ENCODE assay signal across 8 cellular contexts in genomic region chr1:20493839-20494608, GRCh38. TPM values are rescaled to one million over a fixed set of nuclear protein-coding genes. Genes with fewer than 3 reads are reported as not detected.
DNase-seq lines count a peak whose midpoint lies in the region; ATAC-seq and TF ChIP-seq lines count a peak whose summit lies in the region.

No MANE protein-coding gene starts in this region.

- CTCF ChIA-PET in BJ (lab: Yijun Ruan, JAX) = interaction anchor here (0.6 to 8.7 kb wide), 47 partner anchors 8 to 560 kb away, joined by 3 to 111 read pairs (median 4); partner anchors contain the start of genes CAMK2N1 and MUL1
- CTCF ChIA-PET in HCT116 (lab: Charles Lee) = interaction anchor here (0.5 to 4.8 kb wide), 20 partner anchors 8 to 702 kb away, joined by 3 to 47 read pairs (median 4); partner anchors contain the start of gene CAMK2N1

- H3K27ac ChIP-seq in HCT116 (ENCODE audit: low read depth, low read length) (peak overlapping the region; percentile 94), cingulate gyrus (ENCODE audit: low read depth, low read length) (peak overlapping the region; percentile 61), layer of hippocampus (ENCODE audit: low read depth, low read length) (peak overlapping the region; percentile 32)

- intact Hi-C loops in HCT116 (cut with micrococcal nuclease) = loop anchor here (1.0 to 5.0 kb wide), 8 partner anchors 60 to 575 kb away; no protein-coding TSS in a partner anchor

- H4K20me1 ChIP-seq in HCT116 (ENCODE audit: insufficient read depth) = no peaks in the 10 kb centered on the region

- POLR2A ChIA-PET in BJ (lab: Charles Lee) (no interaction called here), HCT116 (lab: Charles Lee) (interaction anchor here (0.7 to 1.9 kb wide), 3 partner anchors 11 to 281 kb away, joined by 3 to 12 read pairs (median 5); no protein-coding TSS in a partner anchor)

- H3K9me3 ChIP-seq in HCT116 (ENCODE audit: control insufficient read depth in 1 of 2, insufficient read depth in 1 of 2, low read depth in 1 of 2, low read length in 2 of 2) = no peaks in the 10 kb centered on the region

- peaks cover 30 to 57% of the 10 kb centered on the region in 2 experiments for H3K4me1 ChIP-seq in HCT116 (ENCODE audit: control insufficient read depth in 1 of 2, insufficient read depth in 2 of 2, low read length in 2 of 2)

- TF ChIP-seq RAD21 in HCT116 (IDR thresholded peaks at IDR 0.05; ENCODE audit: low read depth) = no peak

- H3K9ac ChIP-seq in HCT116 (ENCODE audit: low read length) = peak overlapping the region; percentile 55

- no TSS peak for BruUV-seq in HCT116 (replicated peaks; lab: Mats Ljungman, UMichigan)

- RAD21 ChIA-PET in HCT116 (lab: Charles Lee; ENCODE audit: low non-redundant PET in 1 of 2, low total read pairs in 2 of 2, uncharacterized antibody in 2 of 2, unreplicated experiment in 2 of 2) = interaction anchor here (0.7 to 1.8 kb wide), 4 partner anchors 60 to 277 kb away, joined by 3 to 16 read pairs (median 3); no protein-coding TSS in a partner anchor

- TF ChIP-seq POLR2A in HCT116 (IDR thresholded peaks at IDR 0.05; ENCODE audit: borderline replicate concordance, extremely low read depth, insufficient read depth, insufficient read length) = no peak

- no peaks in the 10 kb centered on the region for H3K9me2 ChIP-seq in HCT116 (ENCODE audit: insufficient read depth)

- peak overlapping the region; percentile 36 for H2AFZ ChIP-seq in HCT116 (ENCODE audit: low read depth, low read length, poor library complexity, severe bottlenecking)

- H3K36me3 ChIP-seq in BJ (ENCODE audit: control insufficient read depth, insufficient read depth, low read length) = no peaks in the 10 kb centered on the region; the same call in 1 of the 2 replicates
- peaks cover 0 to 12% of the 10 kb centered on the region in 2 experiments; a peak in 1 of 4 replicates for H3K36me3 ChIP-seq in HCT116 (ENCODE audit: control insufficient read depth in 1 of 2, insufficient read depth in 2 of 2, low read length in 2 of 2)

- peak; percentile 74 for DNase-seq in BJ (ENCODE audit: low read depth)
- DNase-seq in HCT116 (ENCODE audit: low read depth, low spot score) = peak; percentile 84
- peak; percentile 70 for DNase-seq in NCI-H460 (ENCODE audit: extremely low read depth, low read depth)
- peak; percentile 74 to 78 for DNase-seq in activated CD4-positive, alpha-beta T cell treated with anti-CD3 and anti-CD28 coated beads for 24 hours (ENCODE audit: low read depth in 2 of 2)
- peak; percentile 69 for DNase-seq in stimulated activated CD4-positive, alpha-beta T cell treated with anti-CD3 and anti-CD28 coated beads, Interleukin-2, amount 100 ng/mL, for 4 hours (ENCODE audit: low read depth)

- TF ChIP-seq CTCF in BJ (IDR thresholded peaks at IDR 0.05; ENCODE audit: insufficient read depth, low read depth, low read length) (peak; percentile 96), HCT116 (IDR thresholded peaks at IDR 0.05 in 2 of 3, conservative IDR thresholded peaks at IDR 0.05 in 1 of 3; ENCODE audit: borderline replicate concordance in 1 of 3, insufficient read depth in 1 of 3, low read depth in 2 of 3, low read length in 2 of 3) (peak in 2 of 3 experiments; percentile 98 to 99; a peak in 4 of 6 replicates)

- H3K79me2 ChIP-seq in HCT116 (ENCODE audit: insufficient read depth, low read length) = no peaks in the 10 kb centered on the region; the same call in 1 of the 2 replicates

- H3K4me2 ChIP-seq in HCT116 (ENCODE audit: low read length) = peak overlapping the region; percentile 76

- peak; percentile 48 for ATAC-seq in HCT116
- no peak for ATAC-seq in HG02759 (IDR thresholded peaks at IDR 0.05; ENCODE audit: unreplicated experiment)

- H3K27me3 ChIP-seq in BJ (ENCODE audit: control insufficient read depth, insufficient read depth, low read length) (peaks cover 2% of the 10 kb centered on the region; the same call in 1 of the 2 replicates), HCT116 (ENCODE audit: insufficient read depth, low read length) (no peaks in the 10 kb centered on the region), layer of hippocampus (ENCODE audit: control insufficient read depth, insufficient read depth, low read length) (no peaks in the 10 kb centered on the region)

- H3K4me3 ChIP-seq in BJ (ENCODE audit: low read depth, low read length) (no peak overlapping the region), HCT116 (replicated peaks in 1 of 2; ENCODE audit: low read depth in 1 of 2, low read length in 2 of 2) (peak overlapping the region in 1 of 2 experiments; percentile 37; a peak in 1 of 4 replicates)

TF ChIP-seq in HCT116, 20 proteins besides CTCF, POLR2A, EP300 and RAD21:
- TF ChIP-seq YY1 (IDR thresholded peaks at IDR 0.05; ENCODE audit: extremely low read depth, insufficient replicate concordance, low read depth, low read length) (peak; percentile 66), JUND (IDR thresholded peaks at IDR 0.05) (no peak), POLR2AphosphoS5 (IDR thresholded peaks at IDR 0.05; ENCODE audit: low read depth, low read length) (no peak), CEBPB (IDR thresholded peaks at IDR 0.05; ENCODE audit: low read depth) (no peak), EGR1 (IDR thresholded peaks at IDR 0.05; ENCODE audit: low read depth) (no peak), CBX3 (IDR thresholded peaks at IDR 0.05; ENCODE audit: low read depth) (no peak), MAX (IDR thresholded peaks at IDR 0.05) (no peak), TCF7L2 (IDR thresholded peaks at IDR 0.05; ENCODE audit: borderline replicate concordance, extremely low read depth, insufficient read depth, insufficient read length) (no peak)

RNA-seq across cellular contexts. Expression of gene CAMK2N1, which starts 8.0 kb away (rescaled TPM):
- 23.5 and 40.2 TPM in 2 replicates for polyA plus RNA-seq in BJ (2011; rRNA removed)
- 9.6 and 14.8 TPM in 2 replicates for polyA minus RNA-seq in BJ (2011; rRNA and poly(A)+ RNA removed)
- total RNA-seq in HCT116 (2021; ENCODE audit: unreplicated experiment) = 20.5 TPM
- 12.3 and 14.2 TPM in 2 replicates for polyA plus RNA-seq in HCT116 (2012)
- total RNA-seq in NCI-H460 (2014; rRNA removed; shearing (Covaris generic)) = 2.0 and 2.2 TPM in 2 replicates
- 0.10 and 0.47 TPM in 2 replicates for polyA plus RNA-seq in NCI-H460 (2014; cell fraction: nucleus; rRNA removed)

RNA-seq across cellular contexts. Expression of gene MUL1, which starts 13.9 kb away (rescaled TPM):
- polyA plus RNA-seq in BJ (2011; rRNA removed) = 30.3 and 46.1 TPM in 2 replicates
- polyA minus RNA-seq in BJ (2011; rRNA and poly(A)+ RNA removed) = 19.8 and 26.5 TPM in 2 replicates
- 24.7 TPM for total RNA-seq in HCT116 (2021; ENCODE audit: unreplicated experiment)
- 19.2 and 21.0 TPM in 2 replicates for polyA plus RNA-seq in HCT116 (2012)
- 9.7 and 12.0 TPM in 2 replicates for total RNA-seq in NCI-H460 (2014; rRNA removed; shearing (Covaris generic))
- 12.6 and 18.1 TPM in 2 replicates for polyA plus RNA-seq in NCI-H460 (2014; cell fraction: nucleus; rRNA removed)

RNA-seq across cellular contexts. Expression of gene FAM43B, which starts 58.3 kb away (rescaled TPM):
- 0.02 TPM in 1 of 2 replicates, not detected in the other for polyA plus RNA-seq in BJ (2011; rRNA removed)
- polyA minus RNA-seq in BJ (2011; rRNA and poly(A)+ RNA removed) = not detected in 2 replicates
- total RNA-seq in HCT116 (2021; ENCODE audit: unreplicated experiment) = not detected
- not detected in 2 replicates for polyA plus RNA-seq in HCT116 (2012)
- total RNA-seq in NCI-H460 (2014; rRNA removed; shearing (Covaris generic)) = not detected in 2 replicates
- not detected in 2 replicates for polyA plus RNA-seq in NCI-H460 (2014; cell fraction: nucleus; rRNA removed)

Comparison
In these comparisons a context has a peak if more than half of its experiments do, and no peak if none do; other contexts are left out.
1. H3K27ac ChIP-seq: peak in every context shown above with its lines; median percentile 94 in HCT116; 61 in cingulate gyrus; 32 in layer of hippocampus.